In genomic region chr12:51065530-51065929, GRCh38 we compare ENCODE assay signal across 22 cellular contexts.
"Had no signal": no experiment of that assay in that cellular context is flagged by ENCODE, and none has a peak within 500 bp of the region (broad histone marks: within the 10 kb centered on the region; RNA-seq: fewer than 3 reads in every experiment).

No MANE protein-coding gene starts in this region.

- H3K4me3 Mint-ChIP-seq: activated naive CD4-positive, alpha-beta T cell treated with anti-CD3 and anti-CD28 coated beads, Interleukin-2, amount 10 ng/mL, durations not matched to agents 7 days and 5 days; activated T-cell treated with anti-CD3 and anti-CD28 coated beads, Interleukin-2, amount 50 U/mL, for 72 hours; immature natural killer cell; memory B cell; nephron; stimulated activated effector memory CD8-positive, alpha-beta T cell treated with anti-CD3 and anti-CD28 coated beads, Interleukin-12 subunit alpha, Interleukin-12 subunit beta, amount 100 ng/mL, for 72 hours had no signal

- H3K4me1 Mint-ChIP-seq: activated naive CD4-positive, alpha-beta T cell treated with anti-CD3 and anti-CD28 coated beads, Interleukin-2, amount 10 ng/mL, durations not matched to agents 7 days and 5 days; immature natural killer cell; memory B cell had no signal

- DNase-seq: activated CD4-positive, alpha-beta T cell treated with anti-CD3 and anti-CD28 coated beads for 4 hours; activated CD4-positive, alpha-beta T cell treated with anti-CD3 and anti-CD28 coated beads, Interleukin-2, amount 50 U/mL, for 48 hours; activated CD4-positive, CD25-positive, alpha-beta regulatory T cell; activated CD8-positive, alpha-beta memory T cell treated with anti-CD3 and anti-CD28 coated beads, Interleukin-2, amount 50 U/mL, for 48 hours; activated naive CD4-positive, alpha-beta T cell treated with anti-CD3 and anti-CD28 coated beads, Interleukin-2, amount 10 ng/mL, durations not matched to agents 7 days and 5 days; activated T-cell treated with anti-CD3 and anti-CD28 coated beads, Interleukin-2, amount 50 U/mL, for 72 hours; erythroblast; foreskin fibroblast; immature natural killer cell; left ventricle myocardium superior; ovary; psoas muscle; stimulated activated CD4-positive, alpha-beta T cell treated with anti-CD3 and anti-CD28 coated beads, Interleukin-2, amount 100 ng/mL, for 24 hours; stomach; T-helper 9 cell had no signal

- H3K27me3 ChIP-seq: neutrophil, ovary, right atrium auricular region, stomach, suprapubic skin, tibial nerve had no signal

- H3K9me3 ChIP-seq: neutrophil, ovary, psoas muscle, right atrium auricular region, stomach, suprapubic skin, tibial nerve had no signal

- H3K4me3 ChIP-seq: ovary, psoas muscle, right atrium auricular region, stomach, suprapubic skin, tibial nerve had no signal

- H3K27me3 Mint-ChIP-seq: activated naive CD4-positive, alpha-beta T cell treated with anti-CD3 and anti-CD28 coated beads, Interleukin-2, amount 10 ng/mL, durations not matched to agents 7 days and 5 days; memory B cell had no signal

- H3K27ac ChIP-seq: neutrophil, ovary, psoas muscle, right atrium auricular region, stomach, suprapubic skin, tibial nerve had no signal

- H3K27ac Mint-ChIP-seq: activated naive CD4-positive, alpha-beta T cell treated with anti-CD3 and anti-CD28 coated beads, Interleukin-2, amount 10 ng/mL, durations not matched to agents 7 days and 5 days; memory B cell; nephron; stimulated activated effector memory CD8-positive, alpha-beta T cell treated with anti-CD3 and anti-CD28 coated beads, Interleukin-12 subunit alpha, Interleukin-12 subunit beta, amount 100 ng/mL, for 72 hours had no signal

- H3K9me3 Mint-ChIP-seq: activated naive CD4-positive, alpha-beta T cell treated with anti-CD3 and anti-CD28 coated beads, Interleukin-2, amount 10 ng/mL, durations not matched to agents 7 days and 5 days; activated T-cell treated with anti-CD3 and anti-CD28 coated beads, Interleukin-2, amount 50 U/mL, for 72 hours; immature natural killer cell; memory B cell; nephron; stimulated activated effector memory CD8-positive, alpha-beta T cell treated with anti-CD3 and anti-CD28 coated beads, Interleukin-12 subunit alpha, Interleukin-12 subunit beta, amount 100 ng/mL, for 72 hours had no signal

- H3K36me3 ChIP-seq: ovary had no signal

- H3K4me1 ChIP-seq: psoas muscle, right atrium auricular region, suprapubic skin, tibial nerve had no signal

- ATAC-seq: activated T-cell treated with anti-CD3 and anti-CD28 coated beads, Interleukin-2, amount 50 U/mL, for 72 hours; left ventricle myocardium superior; psoas muscle; stimulated activated effector memory CD8-positive, alpha-beta T cell treated with anti-CD3 and anti-CD28 coated beads, Interleukin-12 subunit alpha, Interleukin-12 subunit beta, amount 100 ng/mL, for 72 hours had no signal
